13 cellular contexts compared by ENCODE assay signal in the genomic region with DNA sequence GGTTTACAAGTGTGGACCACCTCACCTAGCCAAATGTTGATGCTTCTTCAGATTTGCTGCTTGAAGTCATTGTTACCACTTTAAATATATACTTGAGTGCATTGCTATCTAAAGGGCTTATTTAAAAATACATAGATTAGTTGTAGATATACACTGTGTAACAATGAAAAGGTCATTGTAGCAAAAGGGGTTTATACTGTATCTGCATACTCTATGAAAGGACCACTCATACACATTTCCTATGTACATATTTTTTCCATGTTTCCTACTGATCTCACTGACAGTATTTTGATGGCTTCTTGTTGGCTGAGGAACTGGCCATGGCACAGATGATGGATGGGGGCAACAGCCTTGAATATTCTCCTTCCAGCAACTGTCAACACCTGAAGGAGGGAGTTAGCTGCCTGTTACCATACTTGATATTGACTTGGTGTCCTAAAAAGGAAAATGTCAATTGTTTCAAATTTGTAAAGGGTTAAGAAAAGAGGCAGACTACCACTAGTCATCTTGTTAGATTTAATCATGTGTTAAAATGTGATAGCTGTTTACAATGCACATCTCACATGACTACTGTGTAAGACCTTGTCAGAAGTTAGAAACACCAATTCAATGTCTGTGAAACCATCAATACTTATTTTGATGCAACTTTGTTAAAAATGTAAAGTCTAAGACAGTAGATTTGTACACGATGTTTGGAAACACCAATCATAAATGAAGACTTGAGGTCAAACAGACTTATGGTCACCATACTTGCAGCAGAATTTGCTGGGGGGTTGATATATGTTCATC. TPM values are rescaled to one million over a fixed set of nuclear protein-coding genes. Genes with fewer than 3 reads are reported as not detected.
DNase-seq lines count a peak whose midpoint lies in the region; ATAC-seq and TF ChIP-seq lines count a peak whose summit lies in the region.
"Had no signal": no experiment of that assay in that cellular context is flagged by ENCODE, and none has a peak within 500 bp of the region (broad histone marks: within the 10 kb centered on the region; RNA-seq: fewer than 3 reads in every experiment).

No MANE protein-coding gene starts in this region.

- DNase-seq in activated naive CD4-positive, alpha-beta T cell treated with anti-CD3 and anti-CD28 coated beads, Interleukin-2, amount 50 U/mL, for 72 hours (ENCODE audit: low spot score in 2 of 2) = no peak
- no peak for DNase-seq in activated naive CD4-positive, alpha-beta T cell treated with Interleukin-2 at 50 U/mL for 16 hours
- no peak for DNase-seq in RWPE2 (ENCODE audit: low spot score)
- no peak for DNase-seq in endothelial cell (ENCODE audit: low spot score)
- DNase-seq in T-helper 9 cell = no peak
- no peak for DNase-seq in glomerular visceral epithelial cell (ENCODE audit: extremely low spot score)
- DNase-seq: dorsolateral prefrontal cortex, glutamatergic neuron, NCI-H1417 treated with DMSO at 0.1 percent for 48 hours had no signal

- peaks cover 42% of the 10 kb centered on the region for H3K36me3 ChIP-seq in RWPE2 (ENCODE audit: low read depth)
- H3K36me3 ChIP-seq: neural progenitor cell had no signal

- TF ChIP-seq CTCF in RWPE2 (IDR thresholded peaks at IDR 0.05; ENCODE audit: poor library complexity, severe bottlenecking) (no peak), endothelial cell (IDR thresholded peaks at IDR 0.05; ENCODE audit: unreplicated experiment) (no peak)

- H3K4me1 ChIP-seq in RWPE2 (ENCODE audit: insufficient read depth, poor library complexity, severe bottlenecking) = peaks cover 40% of the 10 kb centered on the region

- no peaks in the 10 kb centered on the region for H3K9me3 ChIP-seq in RWPE2 (ENCODE audit: severe bottlenecking)

- H3K27ac ChIP-seq in RWPE2 (ENCODE audit: poor library complexity, severe bottlenecking) = peak overlapping the region; percentile 74
- H3K27ac ChIP-seq: neural progenitor cell had no signal

- H3K27me3 ChIP-seq in RWPE2 (ENCODE audit: insufficient read depth, poor library complexity, severe bottlenecking) = no peaks in the 10 kb centered on the region
- H3K27me3 ChIP-seq: dorsolateral prefrontal cortex, neural progenitor cell had no signal

- H3K27ac Mint-ChIP-seq in activated naive CD4-positive, alpha-beta T cell treated with anti-CD3 and anti-CD28 coated beads, Interleukin-2, amount 50 U/mL, for 72 hours = peak overlapping the region; percentile 34 to 76
- peak overlapping the region; percentile 64 for H3K27ac Mint-ChIP-seq in endothelial cell (ENCODE audit: unreplicated experiment)
- peak overlapping the region; percentile 86 for H3K27ac Mint-ChIP-seq in stimulated activated naive CD8-positive, alpha-beta T cell treated with anti-CD3 and anti-CD28 coated beads, Interleukin-15, Interleukin-2, amounts not matched to agents 100 ng/mL and 50 ng/mL, for 24 hours

- H3K27me3 Mint-ChIP-seq in endothelial cell (ENCODE audit: unreplicated experiment) = peaks cover 1% of the 10 kb centered on the region
- H3K27me3 Mint-ChIP-seq in stimulated activated naive CD8-positive, alpha-beta T cell treated with anti-CD3 and anti-CD28 coated beads, Interleukin-15, Interleukin-2, amounts not matched to agents 100 ng/mL and 50 ng/mL, for 24 hours = no peaks in the 10 kb centered on the region

- H3K36me3 Mint-ChIP-seq in activated naive CD4-positive, alpha-beta T cell treated with anti-CD3 and anti-CD28 coated beads, Interleukin-2, amount 50 U/mL, for 72 hours = peaks cover 0 to 13% of the 10 kb centered on the region in 2 donors
- peaks cover 4% of the 10 kb centered on the region for H3K36me3 Mint-ChIP-seq in endothelial cell (ENCODE audit: low read depth, unreplicated experiment)
- H3K36me3 Mint-ChIP-seq in stimulated activated naive CD8-positive, alpha-beta T cell treated with anti-CD3 and anti-CD28 coated beads, Interleukin-15, Interleukin-2, amounts not matched to agents 100 ng/mL and 50 ng/mL, for 24 hours (ENCODE audit: low read depth) = peaks cover 33% of the 10 kb centered on the region

- H3K9me3 Mint-ChIP-seq in activated naive CD4-positive, alpha-beta T cell treated with anti-CD3 and anti-CD28 coated beads, Interleukin-2, amount 50 U/mL, for 72 hours = peaks cover 0 to 4% of the 10 kb centered on the region in 2 donors
- H3K9me3 Mint-ChIP-seq in endothelial cell (ENCODE audit: unreplicated experiment) = no peaks in the 10 kb centered on the region
- no peaks in the 10 kb centered on the region for H3K9me3 Mint-ChIP-seq in stimulated activated naive CD8-positive, alpha-beta T cell treated with anti-CD3 and anti-CD28 coated beads, Interleukin-15, Interleukin-2, amounts not matched to agents 100 ng/mL and 50 ng/mL, for 24 hours

- H3K4me3 ChIP-seq in RWPE2 (ENCODE audit: severe bottlenecking) = no peak overlapping the region
- H3K4me3 ChIP-seq: dorsolateral prefrontal cortex, neural progenitor cell had no signal

- peak in 1 of 2 donors; percentile 10 for ATAC-seq in activated naive CD4-positive, alpha-beta T cell treated with anti-CD3 and anti-CD28 coated beads, Interleukin-2, amount 50 U/mL, for 72 hours
- ATAC-seq in RWPE2 (ENCODE audit: low read depth) = no peak
- ATAC-seq in HG03469 (IDR thresholded peaks at IDR 0.05; ENCODE audit: unreplicated experiment) = no peak
- ATAC-seq: left lobe of liver had no signal

- H3K4me1 Mint-ChIP-seq in endothelial cell (ENCODE audit: unreplicated experiment) = peaks cover 13% of the 10 kb centered on the region
- H3K4me1 Mint-ChIP-seq in stimulated activated naive CD8-positive, alpha-beta T cell treated with anti-CD3 and anti-CD28 coated beads, Interleukin-15, Interleukin-2, amounts not matched to agents 100 ng/mL and 50 ng/mL, for 24 hours (ENCODE audit: low read depth) = peaks cover 66% of the 10 kb centered on the region
- H3K4me1 Mint-ChIP-seq: neural progenitor cell had no signal

- no peak overlapping the region for H3K4me3 Mint-ChIP-seq in endothelial cell (ENCODE audit: unreplicated experiment)
- H3K4me3 Mint-ChIP-seq in stimulated activated naive CD8-positive, alpha-beta T cell treated with anti-CD3 and anti-CD28 coated beads, Interleukin-15, Interleukin-2, amounts not matched to agents 100 ng/mL and 50 ng/mL, for 24 hours = peak overlapping the region; percentile 60
- H3K4me3 Mint-ChIP-seq: neural progenitor cell had no signal

RNA-seq across cellular contexts. Expression of a gene that starts 33.5 kb away (rescaled TPM):
- 10 to 100 TPM; 83.1 to 90.1 TPM for total RNA-seq in activated naive CD4-positive, alpha-beta T cell treated with anti-CD3 and anti-CD28 coated beads, Interleukin-2, amount 50 U/mL, for 72 hours
- total RNA-seq in endothelial cell (ENCODE audit: unreplicated experiment) = 130 TPM
